8 cellular contexts compared by ENCODE assay signal in genomic region chr11:70132641-70133040, GRCh38. TPM values are rescaled to one million over a fixed set of nuclear protein-coding genes. Genes with fewer than 3 reads are reported as not detected.
"Had no signal": no experiment of that assay in that cellular context is flagged by ENCODE, and none has a peak within 500 bp of the region (broad histone marks: within the 10 kb centered on the region; RNA-seq: fewer than 3 reads in every experiment).

No MANE protein-coding gene starts in this region.

- H3K27ac ChIP-seq: GM23248 had no signal

- DNase-seq: GM23248, GOT3, H9, HCEC 1CT, IMR-90, KBM-7 had no signal

- H3K9ac ChIP-seq: GM23248 had no signal

- FAIRE-seq: H54, HTR-8/SVneo had no signal

- H2AFZ ChIP-seq: GM23248 had no signal

- H3K4me3 ChIP-seq: GM23248 had no signal

RNA-seq across cellular contexts. Expression of gene ANO1, which starts 54.5 kb away (rescaled TPM):
- polyA plus RNA-seq: GM23248 had no signal
